ENCODE assay signal across 16 cellular contexts in genomic region chr1:161772397-161772796, GRCh38. TPM values are rescaled to one million over a fixed set of nuclear protein-coding genes. Genes with fewer than 3 reads are reported as not detected.
A peak's percentile ranks its signal among the peaks of the same experiment; 100 is the strongest.
DNase-seq lines count a peak whose midpoint lies in the region; ATAC-seq and TF ChIP-seq lines count a peak whose summit lies in the region.
"Had no signal": no experiment of that assay in that cellular context is flagged by ENCODE, and none has a peak within 500 bp of the region (broad histone marks: within the 10 kb centered on the region; RNA-seq: fewer than 3 reads in every experiment).

No MANE protein-coding gene starts in this region.

- peaks cover 29% of the 10 kb centered on the region for H3K4me1 ChIP-seq in upper lobe of right lung
- H3K4me1 ChIP-seq: uterus had no signal

- H3K4me1 Mint-ChIP-seq in T-cell: peaks cover 16 to 30% (median 21%) of the 10 kb centered on the region in 3 donors

- H3K27me3 ChIP-seq in layer of hippocampus (ENCODE audit: control insufficient read depth, insufficient read depth, low read length): no peaks in the 10 kb centered on the region
- no peaks in the 10 kb centered on the region for H3K27me3 ChIP-seq in upper lobe of right lung
- H3K27me3 ChIP-seq: uterus had no signal

- peak overlapping the region; percentile 21 for H3K27ac ChIP-seq in layer of hippocampus (ENCODE audit: low read depth, low read length)
- H3K27ac ChIP-seq in upper lobe of right lung: peak overlapping the region; percentile 4
- H3K27ac ChIP-seq: uterus had no signal

- POLR2A ChIA-PET in T-cell (lab: Charles Lee): no interaction called here

- no peaks in the 10 kb centered on the region for H3K27me3 Mint-ChIP-seq in T-cell
- H3K27me3 Mint-ChIP-seq: activated CD4-positive, alpha-beta T cell treated with anti-CD3 and anti-CD28 coated beads, Interleukin-2, amount 10 ng/mL, durations not matched to agents 7 days and 5 days had no signal

- H3K9me3 ChIP-seq in upper lobe of right lung: no peaks in the 10 kb centered on the region
- H3K9me3 ChIP-seq: uterus had no signal

- no peaks in the 10 kb centered on the region for H3K36me3 Mint-ChIP-seq in T-cell

- no peak for DNase-seq in Right ventricle myocardium superior
- DNase-seq in cardiac septum (ENCODE audit: low spot score): no peak
- DNase-seq in T-cell: no peak
- no peak for DNase-seq in upper lobe of right lung
- DNase-seq in NCI-H1105 treated with DMSO at 0.1 percent for 48 hours (lab: John Stamatoyannopoulos, UW): no peak
- no peak for DNase-seq in HCEC 1CT
- DNase-seq: activated CD4-positive, alpha-beta T cell treated with anti-CD3 and anti-CD28 coated beads, Interleukin-2, amount 10 ng/mL, durations not matched to agents 7 days and 5 days; activated naive CD4-positive, alpha-beta T cell treated with anti-CD3 and anti-CD28 coated beads, Interleukin-2, amount 50 U/mL, for 16 hours; DMS79 treated with DMSO at 0.1 percent for 48 hours; H7; NCI-H1694 treated with DMSO at 0.1 percent for 48 hours; NK-92 treated with Interleukin-12 subunit alpha and Interleukin-12 subunit beta, amount 100 ng/mL, for 24 hours; nucleus accumbens; uterus had no signal

- no peaks in the 10 kb centered on the region for H3K36me3 ChIP-seq in upper lobe of right lung
- H3K36me3 ChIP-seq: uterus had no signal

- TF ChIP-seq CTCF in upper lobe of right lung (IDR thresholded peaks at IDR 0.05): no peak

- no peak overlapping the region for H3K4me3 ChIP-seq in upper lobe of right lung
- H3K4me3 ChIP-seq: uterus had no signal

- ATAC-seq in Right ventricle myocardium superior (ENCODE audit: poor library complexity): peak; percentile 53
- ATAC-seq in T-cell (replicated peaks in 1 of 4): peak; percentile 10 to 50 (median 29)
- ATAC-seq in upper lobe of right lung: peak; percentile 85
- no peak for ATAC-seq in HG03571 (IDR thresholded peaks at IDR 0.05; ENCODE audit: unreplicated experiment)

- no peak overlapping the region for H3K27ac Mint-ChIP-seq in T-cell
- H3K27ac Mint-ChIP-seq: activated CD4-positive, alpha-beta T cell treated with anti-CD3 and anti-CD28 coated beads, Interleukin-2, amount 10 ng/mL, durations not matched to agents 7 days and 5 days had no signal

- intact Hi-C loops in Right ventricle myocardium superior (cut with DNase I): no loop called here
- intact Hi-C loops in cardiac septum (cut with DNase I): no loop called here
- intact Hi-C loops in upper lobe of right lung (cut with DNase I): no loop called here

- H3K4me3 Mint-ChIP-seq in T-cell: no peak overlapping the region
- H3K4me3 Mint-ChIP-seq: activated CD4-positive, alpha-beta T cell treated with anti-CD3 and anti-CD28 coated beads, Interleukin-2, amount 10 ng/mL, durations not matched to agents 7 days and 5 days had no signal

- CTCF ChIA-PET in T-cell (lab: Charles Lee): interaction anchor here in 1 of 2 donors (0.6 kb wide), 1 partner anchor 262 kb away, joined by 3 read pairs; no protein-coding TSS in a partner anchor

- no peaks in the 10 kb centered on the region for H3K9me3 Mint-ChIP-seq in T-cell
- H3K9me3 Mint-ChIP-seq: activated CD4-positive, alpha-beta T cell treated with anti-CD3 and anti-CD28 coated beads, Interleukin-2, amount 10 ng/mL, durations not matched to agents 7 days and 5 days had no signal

RNA-seq across cellular contexts. Expression of gene ATF6, which starts 6.3 kb away (rescaled TPM):
- total RNA-seq in Right ventricle myocardium superior (12.2 TPM), cardiac septum (14.9 TPM), T-cell (10 to 100 TPM; 18.7 to 27.6 (median 21.9) TPM), upper lobe of right lung (32.0 TPM)

RNA-seq across cellular contexts. Expression of gene DUSP12, which starts 22.8 kb away (rescaled TPM):
- total RNA-seq in Right ventricle myocardium superior: 6.9 TPM
- 8.2 TPM for total RNA-seq in cardiac septum
- total RNA-seq in T-cell: 10 to 100 TPM; 18.9 to 33.5 (median 29.1) TPM
- 19.3 TPM for total RNA-seq in upper lobe of right lung

RNA-seq across cellular contexts. Expression of gene FCRLB, which starts 51.1 kb away (rescaled TPM):
- total RNA-seq in Right ventricle myocardium superior (0.19 TPM), cardiac septum (0.38 TPM), T-cell (1 to 10 TPM in 1 of 5 donors, under 1 TPM in 4; 0.48 to 1.1 (median 0.75) TPM), upper lobe of right lung (2.0 TPM)
